In the genomic region with DNA sequence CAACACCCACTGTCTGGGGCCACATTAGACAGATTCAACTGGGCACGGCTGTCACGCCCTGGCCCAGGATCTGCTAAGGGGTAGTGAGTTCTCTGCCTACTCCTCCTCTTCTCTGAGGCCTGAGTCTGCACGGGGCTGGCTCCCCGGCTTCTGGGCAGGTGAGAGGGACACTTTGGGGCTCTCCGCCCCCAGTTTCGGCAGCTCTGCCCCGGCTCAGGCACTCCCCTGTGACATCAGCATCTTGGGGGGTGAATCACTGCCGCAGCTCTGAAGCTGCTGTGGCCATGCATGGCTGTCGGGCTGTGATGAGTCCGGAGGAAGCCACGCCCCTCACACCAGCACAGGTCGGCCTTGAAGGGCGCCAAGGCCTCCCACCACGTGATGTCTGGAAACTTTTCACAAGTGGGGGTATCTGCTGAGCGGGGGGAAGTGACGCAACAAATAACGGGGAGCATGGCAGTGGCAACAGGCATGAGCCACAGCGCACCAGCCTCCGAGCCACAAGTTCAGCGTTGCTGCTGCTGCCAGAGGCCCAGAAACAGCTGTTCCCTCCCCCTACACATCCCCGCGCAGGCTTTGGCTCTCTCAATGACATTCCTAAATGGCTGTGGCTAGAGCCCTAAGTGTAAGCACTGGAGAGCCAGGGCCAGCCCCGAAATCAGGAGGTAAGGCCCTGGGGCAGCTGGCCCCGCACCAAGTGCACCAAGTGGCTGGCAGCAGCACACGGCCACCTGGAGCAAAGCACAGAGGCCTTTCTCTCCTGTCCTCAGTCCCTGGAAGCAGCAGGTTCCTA, we compare ENCODE assay signal across 9 cellular contexts. TPM values are rescaled to one million over a fixed set of nuclear protein-coding genes. Genes with fewer than 3 reads are reported as not detected.
DNase-seq lines count a peak whose midpoint lies in the region; ATAC-seq and TF ChIP-seq lines count a peak whose summit lies in the region.
"Had no signal": no experiment of that assay in that cellular context is flagged by ENCODE, and none has a peak within 500 bp of the region (broad histone marks: within the 10 kb centered on the region; RNA-seq: fewer than 3 reads in every experiment).

No MANE protein-coding gene starts in this region.

- H3K27ac Mint-ChIP-seq in H9 = peak overlapping the region; percentile 81 to 84 (median 82); a peak in 5 of 7 replicates
- peak overlapping the region; percentile 42 for H3K27ac Mint-ChIP-seq in activated naive CD4-positive, alpha-beta T cell treated with anti-CD3 and anti-CD28 coated beads, Interleukin-2, amount 10 ng/mL, durations not matched to agents 7 days and 5 days

- no peak overlapping the region for H4K91ac ChIP-seq in H9 (ENCODE audit: insufficient read length, low read depth, low read length)
- H4K91ac ChIP-seq in trophoblast cell (ENCODE audit: low read depth, low read length) = no peak overlapping the region

- H3K4me3 Mint-ChIP-seq in H9 = no peak overlapping the region
- no peak overlapping the region for H3K4me3 Mint-ChIP-seq in activated naive CD4-positive, alpha-beta T cell treated with anti-CD3 and anti-CD28 coated beads, Interleukin-2, amount 10 ng/mL, durations not matched to agents 7 days and 5 days

- H3K23ac ChIP-seq in H9 (ENCODE audit: insufficient read length, low read depth, low read length) = no peak overlapping the region
- H3K23ac ChIP-seq in trophoblast cell (ENCODE audit: low read length) = no peak overlapping the region

- no peak overlapping the region for H2BK5ac ChIP-seq in H9 (ENCODE audit: insufficient read length, low read length)
- no peak overlapping the region for H2BK5ac ChIP-seq in trophoblast cell (ENCODE audit: low read depth, low read length, poor library complexity)

- no peak overlapping the region for H3K4me2 ChIP-seq in H9 (ENCODE audit: insufficient read depth, insufficient read length, low read length)
- no peak overlapping the region for H3K4me2 ChIP-seq in trophoblast cell (ENCODE audit: low read length)

- H3K9ac ChIP-seq in H9 (ENCODE audit: extremely low read depth, insufficient read length, low read length) (no peak overlapping the region), trophoblast cell (ENCODE audit: low read length) (no peak overlapping the region)

- ATAC-seq in gastroesophageal sphincter = peak; percentile 95

- H2BK120ac ChIP-seq in H9 (ENCODE audit: low read depth, low read length, poor library complexity, severe bottlenecking) (no peak overlapping the region), trophoblast cell (ENCODE audit: insufficient read depth, low read length, poor library complexity) (no peak overlapping the region)

- H2AFZ ChIP-seq in H9 (ENCODE audit: low read length) = no peak overlapping the region
- no peak overlapping the region for H2AFZ ChIP-seq in trophoblast cell (ENCODE audit: insufficient read depth, low read length, poor library complexity)

- H4K20me1 ChIP-seq in H9 (ENCODE audit: control insufficient read depth, insufficient read depth, insufficient read length) = peaks cover 5% of the 10 kb centered on the region

- H3K9me3 Mint-ChIP-seq in H9 = no peaks in the 10 kb centered on the region
- H3K9me3 Mint-ChIP-seq in activated naive CD4-positive, alpha-beta T cell treated with anti-CD3 and anti-CD28 coated beads, Interleukin-2, amount 10 ng/mL, durations not matched to agents 7 days and 5 days = no peaks in the 10 kb centered on the region

- H3T11ph ChIP-seq in H9 (ENCODE audit: low read length) = no peak overlapping the region

- H3K4me1 Mint-ChIP-seq in H9 = peaks cover 53% of the 10 kb centered on the region in 2 experiments
- H3K4me1 Mint-ChIP-seq in activated naive CD4-positive, alpha-beta T cell treated with anti-CD3 and anti-CD28 coated beads, Interleukin-2, amount 10 ng/mL, durations not matched to agents 7 days and 5 days = peaks cover 55% of the 10 kb centered on the region

- no peaks in the 10 kb centered on the region for H3K79me2 ChIP-seq in H9 (ENCODE audit: insufficient read depth, low read length)
- H3K79me2 ChIP-seq in trophoblast cell (ENCODE audit: control insufficient read depth, insufficient read depth, low read length, poor library complexity) = peaks cover 2% of the 10 kb centered on the region

- H3K27ac ChIP-seq in H9 (ENCODE audit: insufficient read length, low read depth, low read length) (no peak overlapping the region), SJCRH30 (peak overlapping the region; percentile 100), gastroesophageal sphincter (peak overlapping the region; percentile 81 to 99 (median 92)), trophoblast cell (ENCODE audit: low read depth, low read length) (no peak overlapping the region), thyroid gland (peak overlapping the region; percentile 88 to 98 (median 96))

- H2BK12ac ChIP-seq in H9 (ENCODE audit: insufficient read length, low read depth, low read length) = no peak overlapping the region
- no peak overlapping the region for H2BK12ac ChIP-seq in trophoblast cell (ENCODE audit: low read length)

- peaks cover 27% of the 10 kb centered on the region for H3K36me3 ChIP-seq in SJCRH30
- peaks cover 0 to 36% of the 10 kb centered on the region in 2 donors for H3K36me3 ChIP-seq in gastroesophageal sphincter
- H3K36me3 ChIP-seq in trophoblast cell (ENCODE audit: control insufficient read depth in 1 of 2, insufficient read depth in 2 of 2, low read length in 2 of 2) = peaks cover 38 to 41% of the 10 kb centered on the region in 2 experiments
- peaks cover 6 to 16% of the 10 kb centered on the region in 2 donors for H3K36me3 ChIP-seq in thyroid gland

- no peak overlapping the region for H4K5ac ChIP-seq in H9 (ENCODE audit: insufficient read length, low read depth, low read length)

- no CpG with 5 or more reads among the region's 25 CpGs for WGBS in H9 (ENCODE audit: extremely low coverage, insufficient read length, low lambda C conversion rate)
- no CpG with 5 or more reads among the region's 25 CpGs for WGBS in gastroesophageal sphincter (ENCODE audit: low coverage in 1 of 2), 2 donors
- no CpG with 5 or more reads among the region's 25 CpGs for WGBS in trophoblast cell (ENCODE audit: extremely low coverage, insufficient coverage, insufficient read length)
- WGBS in thyroid gland, 2 donors = 5 to 11% methylated on average over 11 to 12 of the region's 25 CpGs

- peak; percentile 7 to 11 for TF ChIP-seq POLR2A in gastroesophageal sphincter (IDR thresholded peaks at IDR 0.05)
- peak in 1 of 2 donors; percentile 61 for TF ChIP-seq POLR2A in thyroid gland (IDR thresholded peaks at IDR 0.05)

- H3K14ac ChIP-seq in H9 (ENCODE audit: insufficient read depth, low read length) (no peak overlapping the region), trophoblast cell (ENCODE audit: low read length) (no peak overlapping the region)

- H3K4me3 ChIP-seq in SJCRH30 (peak overlapping the region; percentile 42), gastroesophageal sphincter (peak overlapping the region in 1 of 2 donors; percentile 43), trophoblast cell (ENCODE audit: low read depth, low read length) (no peak overlapping the region), thyroid gland (replicated peaks in 1 of 3) (peak overlapping the region in 1 of 3 donors; percentile 7)

- H4K8ac ChIP-seq in H9 (replicated peaks; ENCODE audit: insufficient read length, low read depth, low read length) (no peak overlapping the region), trophoblast cell (ENCODE audit: low read depth, low read length) (no peak overlapping the region)

- no peaks in the 10 kb centered on the region for H3K23me2 ChIP-seq in H9 (ENCODE audit: insufficient read length, low read depth, low read length, poor library complexity, severe bottlenecking)

- H2BK20ac ChIP-seq in H9 (ENCODE audit: low read depth, low read length, poor library complexity, severe bottlenecking) = no peak overlapping the region

- H3K27me3 ChIP-seq in H9 (ENCODE audit: insufficient read depth, low read length) = no peaks in the 10 kb centered on the region
- no peaks in the 10 kb centered on the region for H3K27me3 ChIP-seq in SJCRH30
- H3K27me3 ChIP-seq in gastroesophageal sphincter = no peaks in the 10 kb centered on the region
- H3K27me3 ChIP-seq in trophoblast cell (ENCODE audit: insufficient read depth, low read length) = no peaks in the 10 kb centered on the region
- H3K27me3 ChIP-seq in thyroid gland = no peaks in the 10 kb centered on the region

- no peak overlapping the region for H4K12ac ChIP-seq in trophoblast cell (ENCODE audit: low read depth, low read length)

- H3K56ac ChIP-seq in H9 (ENCODE audit: insufficient read length, low read depth, low read length) = no peak overlapping the region

- DNase-seq in EL (peak; percentile 99), H9 (peak; percentile 80), SJCRH30 (peak; percentile 99), trophoblast cell (peak; percentile 59 to 71), thyroid gland (peak; percentile 97 to 99), DMS153 treated with DMSO at 0.1 percent for 48 hours (lab: John Stamatoyannopoulos, UW; ENCODE audit: unreplicated experiment) (no peak)
- DNase-seq in activated naive CD4-positive, alpha-beta T cell treated with anti-CD3 and anti-CD28 coated beads, Interleukin-2, amount 10 ng/mL, durations not matched to agents 7 days and 5 days = peak; percentile 56

- H3K27me3 Mint-ChIP-seq in H9 (ENCODE audit: low read depth) = no peaks in the 10 kb centered on the region
- no peaks in the 10 kb centered on the region for H3K27me3 Mint-ChIP-seq in activated naive CD4-positive, alpha-beta T cell treated with anti-CD3 and anti-CD28 coated beads, Interleukin-2, amount 10 ng/mL, durations not matched to agents 7 days and 5 days

- TF ChIP-seq EP300 in gastroesophageal sphincter (IDR thresholded peaks at IDR 0.05) = no peak

- no peak for TF ChIP-seq CTCF in H9 (conservative IDR thresholded peaks at IDR 0.05)
- TF ChIP-seq CTCF in gastroesophageal sphincter (IDR thresholded peaks at IDR 0.05) = no peak
- no peak for TF ChIP-seq CTCF in thyroid gland (IDR thresholded peaks at IDR 0.05)

- no peak overlapping the region for H3K4ac ChIP-seq in H9 (ENCODE audit: low read depth, low read length)
- no peak overlapping the region for H3K4ac ChIP-seq in trophoblast cell (ENCODE audit: low read depth, low read length)

- H3K79me1 ChIP-seq in H9 (ENCODE audit: insufficient read depth, low read depth, low read length, poor library complexity, severe bottlenecking) (no peaks in the 10 kb centered on the region), trophoblast cell (ENCODE audit: low read length) (peaks cover 4% of the 10 kb centered on the region)

- H3K18ac ChIP-seq in H9 (ENCODE audit: insufficient read length, low read depth, low read length) (no peak overlapping the region), trophoblast cell (ENCODE audit: low read length) (peak overlapping the region; percentile 27)

- CTCF ChIA-PET in activated naive CD4-positive, alpha-beta T cell treated with anti-CD3 and anti-CD28 coated beads, Interleukin-2, amount 10 ng/mL, durations not matched to agents 7 days and 5 days (lab: Charles Lee) = no interaction called here

- intact Hi-C loops in thyroid gland (cut with DNase I) = no loop called here

- H3K36me3 Mint-ChIP-seq in H9 (ENCODE audit: insufficient read depth in 1 of 3, low read depth in 3 of 3) = peaks cover 9 to 34% (median 20%) of the 10 kb centered on the region in 3 experiments
- peaks cover 18% of the 10 kb centered on the region for H3K36me3 Mint-ChIP-seq in activated naive CD4-positive, alpha-beta T cell treated with anti-CD3 and anti-CD28 coated beads, Interleukin-2, amount 10 ng/mL, durations not matched to agents 7 days and 5 days

- H2AK5ac ChIP-seq in H9 (ENCODE audit: insufficient read length, low read length) = no peak overlapping the region
- H2AK5ac ChIP-seq in trophoblast cell (ENCODE audit: low read length) = no peak overlapping the region

- H3K4me1 ChIP-seq in H9 (ENCODE audit: insufficient read depth, low read length) (peaks cover 8% of the 10 kb centered on the region; the same call in 1 of the 2 replicates), SJCRH30 (peaks cover 59% of the 10 kb centered on the region), gastroesophageal sphincter (peaks cover 13 to 75% (median 42%) of the 10 kb centered on the region in 3 donors), trophoblast cell (ENCODE audit: control insufficient read depth in 1 of 2, insufficient read depth in 2 of 2, low read length in 2 of 2) (peaks cover 19 to 35% of the 10 kb centered on the region in 2 experiments), thyroid gland (peaks cover 61 to 75% of the 10 kb centered on the region in 2 donors)

- H3K9me3 ChIP-seq in H9 (ENCODE audit: control insufficient read depth, low read depth, low read length) = no peaks in the 10 kb centered on the region
- H3K9me3 ChIP-seq in SJCRH30 (replicated peaks) = no peaks in the 10 kb centered on the region
- no peaks in the 10 kb centered on the region for H3K9me3 ChIP-seq in gastroesophageal sphincter
- H3K9me3 ChIP-seq in trophoblast cell (ENCODE audit: insufficient read depth, low read depth, low read length) = no peaks in the 10 kb centered on the region
- no peaks in the 10 kb centered on the region for H3K9me3 ChIP-seq in thyroid gland

- no peak overlapping the region for H2BK15ac ChIP-seq in H9 (ENCODE audit: low read depth, low read length)

RNA-seq across cellular contexts. Expression of a gene that starts 26.3 kb away (rescaled TPM):
- total RNA-seq in H9 (2021) (16.5 and 16.7 TPM in 2 replicates), gastroesophageal sphincter (10 to 100 TPM; 24.0 to 65.7 (median 29.0) TPM), thyroid gland (10 to 100 TPM; 31.4 to 52.1 (median 36.1) TPM)
- total RNA-seq in SJCRH30 (2014; rRNA removed; shearing (Covaris generic)) = 27.1 and 34.9 TPM in 2 replicates
- polyA plus RNA-seq in trophoblast cell (2013) = 28.3 and 29.2 TPM in 2 replicates

RNA-seq across cellular contexts. Expression of a gene that starts 54.4 kb away (rescaled TPM):
- total RNA-seq in H9 (2021) = not detected in 2 replicates
- not detected in 2 replicates for total RNA-seq in SJCRH30 (2014; rRNA removed; shearing (Covaris generic))
- not detected for total RNA-seq in gastroesophageal sphincter
- polyA plus RNA-seq in trophoblast cell (2013) = not detected in 2 replicates
- total RNA-seq in thyroid gland = under 1 TPM in 2 of 4 donors, not detected in 2; 0.11 to 0.63 TPM
- total RNA-seq: SK-MEL-5 had no signal

Comparison
In these comparisons a context has a peak if more than half of its experiments do, and no peak if none do; other contexts are left out.
1. H3K27ac ChIP-seq: peak in SJCRH30 (single experiment), gastroesophageal sphincter (4 of 4) and thyroid gland (3 of 3); none in H9 (single experiment) and trophoblast cell (single experiment).